In genomic region chr2:199309411-199309810, GRCh38 we compare ENCODE assay signal across 19 cellular contexts.
"Had no signal": no experiment of that assay in that cellular context is flagged by ENCODE, and none has a peak within 500 bp of the region (broad histone marks: within the 10 kb centered on the region; RNA-seq: fewer than 3 reads in every experiment).

No MANE protein-coding gene starts in this region.

- H3K27me3 Mint-ChIP-seq: activated CD8-positive, alpha-beta T cell treated with anti-CD3 and anti-CD28 coated beads for 36 hours; naive thymus-derived CD4-positive, alpha-beta T cell; progenitor cell of endocrine pancreas; stimulated activated naive B cell treated with anti-CD40 and anti-IgM and Interleukin-4, amounts not matched to agents 10 μg/mL and 1 μg/mL and 100 μg/mL, for 72 hours had no signal

- H3K4me3 Mint-ChIP-seq: activated CD8-positive, alpha-beta T cell treated with anti-CD3 and anti-CD28 coated beads for 36 hours; activated naive CD8-positive, alpha-beta T cell treated with anti-CD3 and anti-CD28 coated beads, Interleukin-2, amount 50 U/mL, for 24 hours; activated T-helper 1 cell treated with anti-CD3 and anti-CD28 coated beads, Interleukin-12 subunit alpha, Interleukin-12 subunit beta, Interleukin-2, Interleukin-4 antibody, amounts not matched to agents 30 ng/mL and 10 ng/mL and 1 ng/mL, durations not matched to agents 14 hours and 24 hours and 36 hours; naive thymus-derived CD4-positive, alpha-beta T cell; stimulated activated naive B cell treated with anti-CD40 and anti-IgM and Interleukin-4, amounts not matched to agents 10 μg/mL and 1 μg/mL and 100 μg/mL, for 72 hours had no signal

- H3K4me3 ChIP-seq: esophagus squamous epithelium, heart left ventricle, smooth muscle cell had no signal

- DNase-seq: activated CD4-positive, alpha-beta T cell treated with anti-CD3 and anti-CD28 coated beads for 4 hours; activated CD8-positive, alpha-beta memory T cell treated with anti-CD3 and anti-CD28 coated beads, Interleukin-2, amount 50 U/mL, for 4 hours; activated CD8-positive, alpha-beta T cell treated with anti-CD3 and anti-CD28 coated beads for 36 hours; activated naive CD4-positive, alpha-beta T cell treated with Interleukin-2 at 50 U/mL for 16 hours; activated naive CD8-positive, alpha-beta T cell treated with anti-CD3 and anti-CD28 coated beads, Interleukin-2, amount 50 U/mL, for 24 hours; esophagus squamous epithelium; foreskin fibroblast; heart left ventricle; left colon; naive thymus-derived CD4-positive, alpha-beta T cell; nucleus accumbens; right cardiac atrium; stimulated activated naive B cell treated with anti-CD40 and anti-IgM and Interleukin-4, amounts not matched to agents 10 μg/mL and 1 μg/mL and 100 μg/mL, for 72 hours; substantia nigra; trophoblast cell had no signal

- H3K4me2 ChIP-seq: smooth muscle cell had no signal

- H3K4me1 Mint-ChIP-seq: activated naive CD8-positive, alpha-beta T cell treated with anti-CD3 and anti-CD28 coated beads, Interleukin-2, amount 50 U/mL, for 24 hours; naive thymus-derived CD4-positive, alpha-beta T cell; stimulated activated naive B cell treated with anti-CD40 and anti-IgM and Interleukin-4, amounts not matched to agents 10 μg/mL and 1 μg/mL and 100 μg/mL, for 72 hours had no signal

- H3K27ac Mint-ChIP-seq: activated CD8-positive, alpha-beta T cell treated with anti-CD3 and anti-CD28 coated beads for 36 hours; activated naive CD8-positive, alpha-beta T cell treated with anti-CD3 and anti-CD28 coated beads, Interleukin-2, amount 50 U/mL, for 24 hours; activated T-helper 1 cell treated with anti-CD3 and anti-CD28 coated beads, Interleukin-12 subunit alpha, Interleukin-12 subunit beta, Interleukin-2, Interleukin-4 antibody, amounts not matched to agents 30 ng/mL and 10 ng/mL and 1 ng/mL, durations not matched to agents 14 hours and 24 hours and 36 hours; naive thymus-derived CD4-positive, alpha-beta T cell; progenitor cell of endocrine pancreas; stimulated activated naive B cell treated with anti-CD40 and anti-IgM and Interleukin-4, amounts not matched to agents 10 μg/mL and 1 μg/mL and 100 μg/mL, for 72 hours had no signal

- H3K36me3 ChIP-seq: esophagus squamous epithelium, heart left ventricle had no signal

- H3K27me3 ChIP-seq: esophagus squamous epithelium, heart left ventricle had no signal

- H3K36me3 Mint-ChIP-seq: naive thymus-derived CD4-positive, alpha-beta T cell; stimulated activated naive B cell treated with anti-CD40 and anti-IgM and Interleukin-4, amounts not matched to agents 10 μg/mL and 1 μg/mL and 100 μg/mL, for 72 hours had no signal

- H3K4me1 ChIP-seq: esophagus squamous epithelium had no signal

- H3K9me3 ChIP-seq: esophagus squamous epithelium, heart left ventricle had no signal

- H3K27ac ChIP-seq: esophagus squamous epithelium, heart left ventricle, VCaP had no signal

- ATAC-seq: activated CD8-positive, alpha-beta T cell treated with anti-CD3 and anti-CD28 coated beads for 36 hours; activated naive CD8-positive, alpha-beta T cell treated with anti-CD3 and anti-CD28 coated beads, Interleukin-2, amount 50 U/mL, for 24 hours; heart left ventricle; left colon; naive thymus-derived CD4-positive, alpha-beta T cell; right cardiac atrium; stimulated activated naive B cell treated with anti-CD40 and anti-IgM and Interleukin-4, amounts not matched to agents 10 μg/mL and 1 μg/mL and 100 μg/mL, for 72 hours had no signal

- H3K9me3 Mint-ChIP-seq: activated CD8-positive, alpha-beta T cell treated with anti-CD3 and anti-CD28 coated beads for 36 hours; activated naive CD8-positive, alpha-beta T cell treated with anti-CD3 and anti-CD28 coated beads, Interleukin-2, amount 50 U/mL, for 24 hours; activated T-helper 1 cell treated with anti-CD3 and anti-CD28 coated beads, Interleukin-12 subunit alpha, Interleukin-12 subunit beta, Interleukin-2, Interleukin-4 antibody, amounts not matched to agents 30 ng/mL and 10 ng/mL and 1 ng/mL, durations not matched to agents 14 hours and 24 hours and 36 hours had no signal
